23 cellular contexts compared by ENCODE assay signal in genomic region chr11:114559425-114560310, GRCh38. TPM values are rescaled to one million over a fixed set of nuclear protein-coding genes. Genes with fewer than 3 reads are reported as not detected.
"Had no signal": no experiment of that assay in that cellular context is flagged by ENCODE, and none has a peak within 500 bp of the region (broad histone marks: within the 10 kb centered on the region; RNA-seq: fewer than 3 reads in every experiment).

Gene NXPE1 (minus strand): TSS chr11:114559881. CDS start chr11:114551201, 8,680 bp downstream.

- H3K27me3 ChIP-seq: esophagus squamous epithelium, ovary had no signal

- DNase-seq: activated CD4-positive, alpha-beta T cell treated with anti-CD3 and anti-CD28 coated beads, Interleukin-2, amount 10 ng/mL, durations not matched to agents 7 days and 5 days; activated CD4-positive, CD25-positive, alpha-beta regulatory T cell; activated CD8-positive, alpha-beta memory T cell treated with anti-CD3 and anti-CD28 coated beads for 24 hours; activated naive CD8-positive, alpha-beta T cell treated with anti-CD3 and anti-CD28 coated beads for 36 hours; central memory CD4-positive, alpha-beta T cell; cortex of kidney; effector CD4-positive, alpha-beta T cell; esophagus squamous epithelium; foreskin fibroblast; hypothalamus; naive B cell; ovary; stimulated activated CD4-positive, alpha-beta T cell treated with anti-CD3 and anti-CD28 coated beads, Interleukin-15, amount 100 ng/mL, for 24 hours; stimulated activated CD4-positive, alpha-beta T cell treated with anti-CD3 and anti-CD28 coated beads, Interleukin-4, amount 100 ng/mL, for 1 hour; stimulated activated naive CD4-positive, alpha-beta T cell; substantia nigra; SW 1271 had no signal

- H3K36me3 ChIP-seq: esophagus squamous epithelium, ovary had no signal

- H3K4me1 ChIP-seq: esophagus squamous epithelium had no signal

- FAIRE-seq: endothelial cell of umbilical vein, TTC549 had no signal

- H3K27ac ChIP-seq: esophagus squamous epithelium, ovary had no signal

- H3K4me3 ChIP-seq: esophagus squamous epithelium, ovary had no signal

- H3K9me3 ChIP-seq: esophagus squamous epithelium, ovary had no signal

RNA-seq across cellular contexts. Expression of gene NXPE1, which starts in this region (rescaled TPM):
- total RNA-seq: activated CD4-positive, alpha-beta T cell treated with anti-CD3 and anti-CD28 coated beads, Interleukin-2, amount 10 ng/mL, durations not matched to agents 7 days and 5 days; activated naive CD8-positive, alpha-beta T cell treated with anti-CD3 and anti-CD28 coated beads for 36 hours; activated T-helper 1 cell treated with anti-CD3 and anti-CD28 coated beads, Interleukin-12 subunit alpha, Interleukin-12 subunit beta, Interleukin-2, Interleukin-4 antibody, amounts not matched to agents 30 ng/mL and 10 ng/mL and 1 ng/mL, durations not matched to agents 14 hours and 24 hours and 36 hours; endothelial cell of umbilical vein; esophagus squamous epithelium; lower leg skin; renal cortical epithelial cell; T-helper 2 cell treated with Interferon-gamma antibody and Interleukin-4, amounts not matched to agents 100 ng/mL and 5 ng/mL, for 36 hours had no signal
- polyA plus RNA-seq: endothelial cell of umbilical vein had no signal
